8 cellular contexts compared by ENCODE assay signal in genomic region chr19:6279931-6280591, GRCh38.
DNase-seq lines count a peak whose midpoint lies in the region; ATAC-seq and TF ChIP-seq lines count a peak whose summit lies in the region.

Gene MLLT1 (minus strand): TSS chr19:6279975. CDS start chr19:6279784, 191 bp downstream.

- DNase-seq in AG09309 (ENCODE audit: low read depth), result peak; percentile 92
- DNase-seq in NCI-H446 treated with DMSO at 0.1 percent for 48 hours (lab: John Stamatoyannopoulos, UW), result peak; percentile 92
- DNase-seq in central memory CD8-positive, alpha-beta T cell (ENCODE audit: low spot score in 2 of 2), result peak; percentile 85 to 86
- peak; percentile 98 for DNase-seq in islet precursor cell
- DNase-seq in stimulated activated CD4-positive, alpha-beta T cell treated with anti-CD3 and anti-CD28 coated beads, Interleukin-12 subunit alpha, Interleukin-12 subunit beta, amount 100 ng/mL, for 48 hours (ENCODE audit: low read depth in 2 of 3, low spot score in 1 of 3), result peak; percentile 94 to 95 (median 94)

- H3K4me3 Mint-ChIP-seq in central memory CD8-positive, alpha-beta T cell, result peak within 1 kb of the TSS; percentile 87

- H3K27ac Mint-ChIP-seq in central memory CD8-positive, alpha-beta T cell (ENCODE audit: low read depth), result peak within 1 kb of the TSS; percentile 95

- no peaks in the 10 kb centered on the region for H3K27me3 Mint-ChIP-seq in central memory CD8-positive, alpha-beta T cell

- TF ChIP-seq CTCF in AG09309 (IDR thresholded peaks at IDR 0.05; ENCODE audit: control insufficient read depth, insufficient read depth, low read depth, low read length, missing control alignments), result peak; percentile 48

- H3K9me3 Mint-ChIP-seq in central memory CD8-positive, alpha-beta T cell, result no peaks in the 10 kb centered on the region

- peaks cover 42% of the 10 kb centered on the region for H3K4me1 Mint-ChIP-seq in central memory CD8-positive, alpha-beta T cell

- peak; percentile 78 for ATAC-seq in HG03196 (IDR thresholded peaks at IDR 0.05; ENCODE audit: unreplicated experiment)
- peak; percentile 97 to 98 for ATAC-seq in activated CD4-positive, CD25-positive, alpha-beta regulatory T cell treated with anti-CD3 and anti-CD28 coated beads, Interleukin-2, amount 50 U/mL, for 24 hours
- peak; percentile 90 for ATAC-seq in central memory CD8-positive, alpha-beta T cell (replicated peaks; ENCODE audit: extremely low read depth, poor library complexity, severe bottlenecking)

- in situ Hi-C loops in GM18951 (cut with MboI; ENCODE audit: low sequenced_read_pairs, unreplicated experiment), result no loop called here

- TF ChIP-seq POLR2A in GM18951 (IDR thresholded peaks at IDR 0.05; ENCODE audit: extremely low read depth, insufficient read depth, insufficient read length), result peak; percentile 54

- peaks cover 21% of the 10 kb centered on the region for H3K36me3 Mint-ChIP-seq in central memory CD8-positive, alpha-beta T cell (ENCODE audit: insufficient read depth)

- peak within 1 kb of the TSS; percentile 96 for H3K4me3 ChIP-seq in AG09309 (ENCODE audit: control insufficient read depth, low read depth, low read length)

Comparison
In these comparisons a context has a peak if more than half of its experiments do, and no peak if none do; other contexts are left out.
1. Peak in every context shown above with its lines: DNase-seq, ATAC-seq and H3K4me3 ChIP-seq.